9 cellular contexts compared by ENCODE assay signal in genomic region chr2:224910535-224910934, GRCh38.
DNase-seq lines count a peak whose midpoint lies in the region; ATAC-seq, FAIRE-seq and TF ChIP-seq lines count a peak whose summit lies in the region.
"Had no signal": no experiment of that assay in that cellular context is flagged by ENCODE, and none has a peak within 500 bp of the region (broad histone marks: within the 10 kb centered on the region; RNA-seq: fewer than 3 reads in every experiment).

No MANE protein-coding gene starts in this region.

- CTCF ChIA-PET in SK-N-SH (lab: Yijun Ruan, JAX): interaction anchor here (0.9 to 1.4 kb wide), 4 partner anchors 12 to 65 kb away, joined by 3 read pairs; no protein-coding TSS in a partner anchor
- CTCF ChIA-PET in endothelial cell of umbilical vein (lab: Charles Lee): interaction anchor here (0.9 to 2.2 kb wide), 9 partner anchors 10 to 72 kb away, joined by 3 to 11 read pairs (median 4); no protein-coding TSS in a partner anchor

- H3K4me1 Mint-ChIP-seq in nephron progenitor cell: peaks cover 8% of the 10 kb centered on the region

- TF ChIP-seq EP300 in SK-N-SH (IDR thresholded peaks at IDR 0.05; ENCODE audit: borderline replicate concordance in 1 of 2, low read depth in 1 of 2, low read length in 1 of 2): no peak

- WGBS in SK-N-SH (ENCODE audit: low lambda C conversion rate): 45% methylated on average over 1 of the region's 1 CpG

- no peak for TF ChIP-seq CTCF in SK-N-SH (IDR thresholded peaks at IDR 0.05)
- TF ChIP-seq CTCF in endothelial cell of umbilical vein (IDR thresholded peaks at IDR 0.05; ENCODE audit: extremely low read depth in 1 of 2, insufficient read depth in 1 of 2, low read depth in 1 of 2, low read length in 2 of 2): no peak
- TF ChIP-seq CTCF in nephron progenitor cell (IDR thresholded peaks at IDR 0.05): no peak

- no TSS peak for BruUV-seq in endothelial cell of umbilical vein (replicated peaks; lab: Mats Ljungman, UMichigan)

- H3K36me3 ChIP-seq in SK-N-SH (replicated peaks in 1 of 2; ENCODE audit: control insufficient read depth in 1 of 2, insufficient read depth in 2 of 2, low read length in 1 of 2) (no peaks in the 10 kb centered on the region), endothelial cell of umbilical vein (ENCODE audit: control insufficient read depth in 2 of 2, extremely low read depth in 1 of 2, insufficient read depth in 2 of 2, low read length in 2 of 2) (no peaks in the 10 kb centered on the region)

- TF ChIP-seq RAD21 in SK-N-SH (IDR thresholded peaks at IDR 0.05; ENCODE audit: low read length): peak; percentile 4; the same call in 1 of the 2 replicates

- H3K9me2 ChIP-seq in SK-N-SH: no peaks in the 10 kb centered on the region

- H2AFZ ChIP-seq in SK-N-SH (ENCODE audit: low read depth) (no peak overlapping the region), endothelial cell of umbilical vein (ENCODE audit: low read depth, low read length) (no peak overlapping the region)

- peaks cover 3% of the 10 kb centered on the region for H3K9me3 Mint-ChIP-seq in nephron progenitor cell

- H3K9me3 ChIP-seq in SK-N-SH (no peaks in the 10 kb centered on the region), endothelial cell of umbilical vein (replicated peaks; ENCODE audit: control insufficient read depth, insufficient read depth, low read length) (no peaks in the 10 kb centered on the region)

- no peaks in the 10 kb centered on the region for H3K27me3 Mint-ChIP-seq in nephron progenitor cell (ENCODE audit: low read depth, poor library complexity)

- H3K4me3 Mint-ChIP-seq in nephron progenitor cell: no peak overlapping the region
- H3K4me3 Mint-ChIP-seq: T-helper 2 cell treated with Interferon-gamma antibody and Interleukin-4, amounts not matched to agents 5 μg/mL and 100 μg/mL, for 36 hours had no signal

- peak overlapping the region; percentile 29 for H3K27ac Mint-ChIP-seq in nephron progenitor cell

- H3K27ac ChIP-seq in SK-N-SH (ENCODE audit: low read depth in 2 of 2, low read length in 1 of 2) (peak overlapping the region; percentile 35 to 73; a peak in 3 of 4 replicates), endothelial cell of umbilical vein (ENCODE audit: insufficient read depth, low read depth, low read length) (no peak overlapping the region)

- intact Hi-C loops in endothelial cell of umbilical vein (cut with micrococcal nuclease): no loop called here

- H3K9me1 ChIP-seq in endothelial cell of umbilical vein (replicated peaks; ENCODE audit: control insufficient read depth, extremely low read depth, insufficient read depth, low read length): no peaks in the 10 kb centered on the region

- no peak for ATAC-seq in HG02981 (IDR thresholded peaks at IDR 0.05; ENCODE audit: unreplicated experiment)
- no peak for ATAC-seq in HG03139 (IDR thresholded peaks at IDR 0.05; ENCODE audit: unreplicated experiment)
- ATAC-seq in GM21526 (IDR thresholded peaks at IDR 0.05; ENCODE audit: low FRiP score, unreplicated experiment): no peak

- H3K4me3 ChIP-seq in SK-N-SH (ENCODE audit: low read depth in 2 of 2, low read length in 1 of 2) (no peak overlapping the region), endothelial cell of umbilical vein (replicated peaks in 1 of 3; ENCODE audit: insufficient read depth in 1 of 3, low read depth in 1 of 3, low read length in 3 of 3) (no peak overlapping the region)

- peaks cover 4% of the 10 kb centered on the region; the same call in 1 of the 2 replicates for H3K79me2 ChIP-seq in SK-N-SH (ENCODE audit: insufficient read depth)
- peaks cover 20% of the 10 kb centered on the region for H3K79me2 ChIP-seq in endothelial cell of umbilical vein (ENCODE audit: control insufficient read depth, insufficient read depth, low read length)

- H3K4me2 ChIP-seq in SK-N-SH: 0 out of 2 replicates have a peak overlapping the region, but pooled peaks have one; percentile 8
- H3K4me2 ChIP-seq in endothelial cell of umbilical vein (ENCODE audit: insufficient read depth, low read length): no peak overlapping the region

- no peak for TF ChIP-seq POLR2A in endothelial cell of umbilical vein (IDR thresholded peaks at IDR 0.05; ENCODE audit: low read depth, low read length)

- FAIRE-seq in endothelial cell of umbilical vein (lab: Jason Lieb, UNC): no peak

- H3K27me3 ChIP-seq in SK-N-SH (ENCODE audit: insufficient read depth) (no peaks in the 10 kb centered on the region), endothelial cell of umbilical vein (ENCODE audit: control insufficient read depth in 2 of 2, insufficient read depth in 2 of 2, low read length in 2 of 2) (no peaks in the 10 kb centered on the region)

- H3K36me3 Mint-ChIP-seq in nephron progenitor cell (ENCODE audit: low read depth): no peaks in the 10 kb centered on the region

- dilution Hi-C loops in endothelial cell of umbilical vein (cut with MboI; ENCODE audit: extremely low pct_ligation_motif_present, low sequenced_read_pairs): no loop called here

- no peaks in the 10 kb centered on the region for H4K20me1 ChIP-seq in SK-N-SH (ENCODE audit: insufficient read depth)
- no peaks in the 10 kb centered on the region for H4K20me1 ChIP-seq in endothelial cell of umbilical vein (replicated peaks; ENCODE audit: control insufficient read depth, extremely low read depth, insufficient read depth, low read length)

- POLR2A ChIA-PET in SK-N-SH (lab: Yijun Ruan, JAX) (no interaction called here), endothelial cell of umbilical vein (lab: Charles Lee) (no interaction called here)

- no peak overlapping the region for H3K9ac ChIP-seq in SK-N-SH
- H3K9ac ChIP-seq in endothelial cell of umbilical vein (replicated peaks; ENCODE audit: extremely low read depth, insufficient read depth, low read length): no peak overlapping the region

- DNase-seq in EH (ENCODE audit: low read depth) (peak; percentile 35), SK-N-SH (peak; percentile 17), endothelial cell of umbilical vein (ENCODE audit: low read depth, low spot score) (peak; percentile 82), nephron progenitor cell (no peak), SW 1271 (lab: John Stamatoyannopoulos, UW) (no peak)

- peaks cover 4% of the 10 kb centered on the region for H3F3A ChIP-seq in SK-N-SH (replicated peaks; ENCODE audit: insufficient read depth)

- H3K4me1 ChIP-seq in SK-N-SH (ENCODE audit: control insufficient read depth in 1 of 2, insufficient read depth in 2 of 2, low read depth in 1 of 2, low read length in 1 of 2): peaks cover 12% of the 10 kb centered on the region in 2 experiments; a peak in 3 of 4 replicates
- peaks cover 18% of the 10 kb centered on the region for H3K4me1 ChIP-seq in endothelial cell of umbilical vein (ENCODE audit: control insufficient read depth, extremely low read depth, insufficient read depth, low read length)

TF ChIP-seq in SK-N-SH, 30 proteins besides CTCF, POLR2A, EP300 and RAD21:
- no peak for TF ChIP-seq MXI1 (IDR thresholded peaks at IDR 0.05; ENCODE audit: low read depth, low read length)
- TF ChIP-seq GATA2 (CRISPR knock-in tag; IDR thresholded peaks at IDR 0.05): peak; percentile 16; the same call in 1 of the 2 replicates
- TF ChIP-seq TCF12 (IDR thresholded peaks at IDR 0.05): peak; percentile 14; the same call in 1 of the 2 replicates

TF ChIP-seq in endothelial cell of umbilical vein, 7 proteins besides CTCF, POLR2A, EP300 and RAD21:
- TF ChIP-seq JUN (IDR thresholded peaks at IDR 0.05; ENCODE audit: borderline replicate concordance, insufficient read depth, insufficient read length, low read depth): peak; percentile 6
- TF ChIP-seq MYC (IDR thresholded peaks at IDR 0.05; ENCODE audit: low read depth, low read length): no peak
- TF ChIP-seq, protein P1, sequence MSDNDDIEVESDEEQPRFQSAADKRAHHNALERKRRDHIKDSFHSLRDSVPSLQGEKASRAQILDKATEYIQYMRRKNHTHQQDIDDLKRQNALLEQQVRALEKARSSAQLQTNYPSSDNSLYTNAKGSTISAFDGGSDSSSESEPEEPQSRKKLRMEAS (IDR thresholded peaks at IDR 0.05; ENCODE audit: insufficient read depth, insufficient read length): no peak
- no peak for TF ChIP-seq EZH2 (IDR thresholded peaks at IDR 0.05; ENCODE audit: borderline replicate concordance, low read depth, low read length, severe bottlenecking)
- no peak for TF ChIP-seq FOS (IDR thresholded peaks at IDR 0.05; ENCODE audit: borderline replicate concordance, insufficient read depth, low read length)
- TF ChIP-seq GATA2 (IDR thresholded peaks at IDR 0.05; ENCODE audit: insufficient read depth, insufficient read length, low read depth, low read length): peak; percentile 84
- no peak for TF ChIP-seq POLR2AphosphoS5 (IDR thresholded peaks at IDR 0.05; ENCODE audit: insufficient read depth, low read depth, low read length)

Comparison
In these comparisons a context has a peak if more than half of its experiments do, and no peak if none do; other contexts are left out.
1. DNase-seq: peak in EH (single experiment), SK-N-SH (single experiment) and endothelial cell of umbilical vein (single experiment); none in nephron progenitor cell (single experiment) and SW 1271 (0 of 2).